21 cellular contexts compared by ENCODE assay signal in the genomic region with DNA sequence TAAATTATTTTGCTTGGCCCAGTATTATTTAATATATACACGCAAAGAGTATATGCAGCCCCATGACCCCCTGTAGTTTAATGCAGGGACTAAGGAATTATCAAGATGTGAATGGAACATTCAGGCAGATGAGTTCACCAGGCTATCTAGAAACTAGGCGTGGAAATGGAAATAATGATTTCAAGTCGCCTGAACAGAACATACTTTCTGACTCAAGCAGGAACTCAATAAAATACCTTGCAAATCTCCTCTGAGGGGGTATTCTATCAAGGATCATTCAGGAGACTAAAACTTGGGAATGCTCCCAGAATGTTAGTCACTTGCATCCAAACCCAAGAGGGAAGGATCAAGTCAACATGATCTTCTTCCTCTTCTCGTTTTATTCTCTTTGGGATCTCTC. TPM values are rescaled to one million over a fixed set of nuclear protein-coding genes. Genes with fewer than 3 reads are reported as not detected.
DNase-seq lines count a peak whose midpoint lies in the region; FAIRE-seq and TF ChIP-seq lines count a peak whose summit lies in the region.
"Had no signal": no experiment of that assay in that cellular context is flagged by ENCODE, and none has a peak within 500 bp of the region (broad histone marks: within the 10 kb centered on the region; RNA-seq: fewer than 3 reads in every experiment).

No MANE protein-coding gene starts in this region.

- peak; percentile 66 for DNase-seq in HFFc6
- peak; percentile 62 for DNase-seq in amniotic epithelial cell (ENCODE audit: low read depth)
- DNase-seq in fibroblast of the aortic adventitia (ENCODE audit: low read depth): peak; percentile 90
- no peak for DNase-seq in HTR-8/SVneo (ENCODE audit: insufficient read length, low spot score)
- no peak for DNase-seq in NCI-H345 (lab: John Stamatoyannopoulos, UW)
- DNase-seq in effector memory CD4-positive, alpha-beta T cell: no peak
- DNase-seq in endodermal cell: no peak
- DNase-seq: activated CD4-positive, alpha-beta T cell treated with anti-CD3 and anti-CD28 coated beads, Interleukin-2, amount 50 U/mL, for 1 hour; activated naive CD4-positive, alpha-beta T cell treated with anti-CD3 and anti-CD28 coated beads, Interleukin-2, amount 10 ng/mL, durations not matched to agents 7 days and 5 days; activated T-cell treated with anti-CD3 and anti-CD28 coated beads for 4 hours; KG1; mucosa of descending colon; NCI-H1092 treated with DMSO at 0.1 percent for 48 hours; NCI-H2107; PC-9; right lobe of liver; stimulated activated CD4-positive, alpha-beta T cell treated with anti-CD3 and anti-CD28 coated beads, Interleukin-1b, Interleukin-23, amount 100 ng/mL, for 48 hours had no signal

- no peaks in the 10 kb centered on the region for H3K9me3 ChIP-seq in effector memory CD4-positive, alpha-beta T cell (ENCODE audit: control insufficient read depth, low read length)
- no peaks in the 10 kb centered on the region for H3K9me3 ChIP-seq in endodermal cell (ENCODE audit: control insufficient read depth, low read length)
- H3K9me3 ChIP-seq: mucosa of descending colon, right lobe of liver, vagina had no signal

- peak overlapping the region; percentile 20; the same call in 1 of the 2 replicates for H3K27ac Mint-ChIP-seq in HFFc6
- no peak overlapping the region for H3K27ac Mint-ChIP-seq in endodermal cell
- H3K27ac Mint-ChIP-seq: activated naive CD4-positive, alpha-beta T cell treated with anti-CD3 and anti-CD28 coated beads, Interleukin-2, amount 10 ng/mL, durations not matched to agents 7 days and 5 days had no signal

- H3K4me1 Mint-ChIP-seq in HFFc6 (ENCODE audit: low read depth): peaks cover 72% of the 10 kb centered on the region
- H3K4me1 Mint-ChIP-seq in endodermal cell: no peaks in the 10 kb centered on the region
- H3K4me1 Mint-ChIP-seq: activated naive CD4-positive, alpha-beta T cell treated with anti-CD3 and anti-CD28 coated beads, Interleukin-2, amount 10 ng/mL, durations not matched to agents 7 days and 5 days had no signal

- H2AFZ ChIP-seq in ACC112 (ENCODE audit: low read length, unreplicated experiment): peak overlapping the region; percentile 16
- H2AFZ ChIP-seq: PC-9 had no signal

- H3K9ac ChIP-seq in endodermal cell (ENCODE audit: extremely low read depth, low read length, poor library complexity, severe bottlenecking): no peak overlapping the region

- H3K4me1 ChIP-seq in ACC112 (ENCODE audit: control insufficient read depth, insufficient read depth, low read length, unreplicated experiment) (peaks cover 51% of the 10 kb centered on the region), endodermal cell (ENCODE audit: control insufficient read depth, insufficient read depth, low read length) (no peaks in the 10 kb centered on the region)
- H3K4me1 ChIP-seq in effector memory CD4-positive, alpha-beta T cell (ENCODE audit: control insufficient read depth, insufficient read depth, low read length, poor library complexity, severe bottlenecking): no peaks in the 10 kb centered on the region

- no peaks in the 10 kb centered on the region for H3K79me2 ChIP-seq in ACC112 (ENCODE audit: control insufficient read depth, insufficient read depth, low read length, unreplicated experiment)

- H3K9me3 Mint-ChIP-seq in HFFc6: no peaks in the 10 kb centered on the region
- H3K9me3 Mint-ChIP-seq in endodermal cell: no peaks in the 10 kb centered on the region
- H3K9me3 Mint-ChIP-seq: activated naive CD4-positive, alpha-beta T cell treated with anti-CD3 and anti-CD28 coated beads, Interleukin-2, amount 10 ng/mL, durations not matched to agents 7 days and 5 days had no signal

- H3K36me3 Mint-ChIP-seq in HFFc6 (ENCODE audit: low read depth) (no peaks in the 10 kb centered on the region), endodermal cell (ENCODE audit: low read depth) (no peaks in the 10 kb centered on the region)
- H3K36me3 Mint-ChIP-seq: activated naive CD4-positive, alpha-beta T cell treated with anti-CD3 and anti-CD28 coated beads, Interleukin-2, amount 10 ng/mL, durations not matched to agents 7 days and 5 days had no signal

- no peak for FAIRE-seq in HTR-8/SVneo (lab: Jason Lieb, UNC)

- H3K36me3 ChIP-seq in ACC112 (ENCODE audit: insufficient read depth, low read length): no peaks in the 10 kb centered on the region
- H3K36me3 ChIP-seq in effector memory CD4-positive, alpha-beta T cell (ENCODE audit: control insufficient read depth, insufficient read depth, low read length): no peaks in the 10 kb centered on the region
- no peaks in the 10 kb centered on the region for H3K36me3 ChIP-seq in endodermal cell (ENCODE audit: control insufficient read depth, insufficient read depth, low read length)
- H3K36me3 ChIP-seq: cardiac muscle cell, right lobe of liver, vagina had no signal

- H3K4me3 ChIP-seq in ACC112 (ENCODE audit: low read depth, low read length): no peak overlapping the region
- H3K4me3 ChIP-seq in fibroblast of the aortic adventitia (ENCODE audit: low read depth, low read length): no peak overlapping the region
- no peak overlapping the region for H3K4me3 ChIP-seq in effector memory CD4-positive, alpha-beta T cell (ENCODE audit: insufficient read depth, low read depth, low read length, poor library complexity, severe bottlenecking)
- H3K4me3 ChIP-seq in endodermal cell (ENCODE audit: low read length): no peak overlapping the region
- H3K4me3 ChIP-seq: cardiac muscle cell, mucosa of descending colon, PC-9, right lobe of liver, vagina had no signal

- TF ChIP-seq CTCF in HFFc6 (IDR thresholded peaks at IDR 0.05) (no peak), fibroblast of the aortic adventitia (IDR thresholded peaks at IDR 0.05; ENCODE audit: insufficient read depth, low read length) (no peak), endodermal cell (conservative IDR thresholded peaks at IDR 0.05) (no peak)

- H3K27ac ChIP-seq in ACC112 (ENCODE audit: low read depth, low read length) (peak overlapping the region; percentile 71), endodermal cell (ENCODE audit: low read depth, low read length) (no peak overlapping the region)
- H3K27ac ChIP-seq in effector memory CD4-positive, alpha-beta T cell (ENCODE audit: insufficient read depth, low read length, poor library complexity, severe bottlenecking): no peak overlapping the region
- H3K27ac ChIP-seq: cardiac muscle cell, PC-9, right lobe of liver, vagina had no signal

- H3K4me3 Mint-ChIP-seq in HFFc6 (no peak overlapping the region), endodermal cell (no peak overlapping the region)
- H3K4me3 Mint-ChIP-seq: activated naive CD4-positive, alpha-beta T cell treated with anti-CD3 and anti-CD28 coated beads, Interleukin-2, amount 10 ng/mL, durations not matched to agents 7 days and 5 days had no signal

- WGBS in endodermal cell (ENCODE audit: insufficient coverage in 1 of 2, insufficient read length in 1 of 2), 2 experiments: 100% methylated on average over 2 to 4 of the region's 4 CpGs

- no peaks in the 10 kb centered on the region for H3K27me3 Mint-ChIP-seq in HFFc6 (ENCODE audit: insufficient read depth)
- H3K27me3 Mint-ChIP-seq in endodermal cell (ENCODE audit: insufficient read depth): peaks cover 2% of the 10 kb centered on the region
- H3K27me3 Mint-ChIP-seq: activated naive CD4-positive, alpha-beta T cell treated with anti-CD3 and anti-CD28 coated beads, Interleukin-2, amount 10 ng/mL, durations not matched to agents 7 days and 5 days had no signal

- no peaks in the 10 kb centered on the region for H3K27me3 ChIP-seq in ACC112 (ENCODE audit: insufficient read depth, low read length)
- H3K27me3 ChIP-seq in effector memory CD4-positive, alpha-beta T cell (replicated peaks; ENCODE audit: control insufficient read depth, insufficient read depth, low read length, poor library complexity, severe bottlenecking): no peaks in the 10 kb centered on the region
- H3K27me3 ChIP-seq in endodermal cell (ENCODE audit: control insufficient read depth, insufficient read depth, low read length, poor library complexity, severe bottlenecking): no peaks in the 10 kb centered on the region
- H3K27me3 ChIP-seq: cardiac muscle cell, right lobe of liver, vagina had no signal

RNA-seq across cellular contexts. Expression of gene RASSF6, which starts 59.6 kb away (rescaled TPM):
- not detected for total RNA-seq in HFFc6 (2021; fragmentation: NEBNext Ultra II Directional; extraction: Animal tissue kit (Norgen Biotek cat#: 25700))
- total RNA-seq in fibroblast of the aortic adventitia (ENCODE audit: low replicate concordance): not detected in 2 replicates
- 1 to 10 TPM; 1.2 to 3.9 TPM for total RNA-seq in endodermal cell
- polyA plus RNA-seq in endodermal cell (2013, experiment 1 of 2): 0.89 TPM
- 0.66 TPM for polyA plus RNA-seq in endodermal cell (2013, experiment 2 of 2)
- total RNA-seq: cardiac muscle cell, fibroblast of villous mesenchyme had no signal
- polyA plus RNA-seq: cardiac muscle cell had no signal

Comparison
In these comparisons a context has a peak if more than half of its experiments do, and no peak if none do; other contexts are left out.
1. DNase-seq: peak in HFFc6 (single experiment), amniotic epithelial cell (single experiment) and fibroblast of the aortic adventitia (single experiment); none in HTR-8/SVneo (single experiment), NCI-H345 (single experiment), effector memory CD4-positive, alpha-beta T cell (0 of 3) and endodermal cell (single experiment).